ENCODE assay signal across 8 cellular contexts in genomic region chr1:39816431-39817090, GRCh38. TPM values are rescaled to one million over a fixed set of nuclear protein-coding genes. Genes with fewer than 3 reads are reported as not detected.
DNase-seq lines count a peak whose midpoint lies in the region; ATAC-seq, FAIRE-seq and TF ChIP-seq lines count a peak whose summit lies in the region.

No MANE protein-coding gene starts in this region.

- no peaks in the 10 kb centered on the region for H3K36me3 ChIP-seq in GM23338 (ENCODE audit: insufficient read depth)
- no peaks in the 10 kb centered on the region for H3K36me3 ChIP-seq in RWPE2 (ENCODE audit: low read depth)
- no peaks in the 10 kb centered on the region for H3K36me3 ChIP-seq in gastroesophageal sphincter
- H3K36me3 ChIP-seq in pancreas: no peaks in the 10 kb centered on the region

- no peak overlapping the region for H3K4me2 ChIP-seq in GM23338

- peaks cover 17% of the 10 kb centered on the region for H3K27me3 Mint-ChIP-seq in GM23338 (ENCODE audit: insufficient read depth, low read depth, poor library complexity)
- H3K27me3 Mint-ChIP-seq in activated naive CD4-positive, alpha-beta T cell treated with anti-CD3 and anti-CD28 coated beads, Interleukin-2, amount 10 ng/mL, durations not matched to agents 7 days and 5 days: peaks cover 44% of the 10 kb centered on the region

- no peaks in the 10 kb centered on the region for H3K36me3 Mint-ChIP-seq in GM23338 (ENCODE audit: low read depth)
- no peaks in the 10 kb centered on the region for H3K36me3 Mint-ChIP-seq in activated naive CD4-positive, alpha-beta T cell treated with anti-CD3 and anti-CD28 coated beads, Interleukin-2, amount 10 ng/mL, durations not matched to agents 7 days and 5 days

- CTCF ChIA-PET in activated naive CD4-positive, alpha-beta T cell treated with anti-CD3 and anti-CD28 coated beads, Interleukin-2, amount 10 ng/mL, durations not matched to agents 7 days and 5 days (lab: Charles Lee): interaction anchor here (0.7 to 6.6 kb wide), 16 partner anchors 29 to 218 kb away, joined by 3 to 72 read pairs (median 5); partner anchors contain the start of gene MYCL

- no peak overlapping the region for H3K4me3 Mint-ChIP-seq in GM23338
- peak overlapping the region; percentile 24 for H3K4me3 Mint-ChIP-seq in activated naive CD4-positive, alpha-beta T cell treated with anti-CD3 and anti-CD28 coated beads, Interleukin-2, amount 10 ng/mL, durations not matched to agents 7 days and 5 days

- no peaks in the 10 kb centered on the region for H3K9me3 Mint-ChIP-seq in GM23338
- H3K9me3 Mint-ChIP-seq in activated naive CD4-positive, alpha-beta T cell treated with anti-CD3 and anti-CD28 coated beads, Interleukin-2, amount 10 ng/mL, durations not matched to agents 7 days and 5 days: no peaks in the 10 kb centered on the region

- no peaks in the 10 kb centered on the region for H3F3A ChIP-seq in GM23338 (replicated peaks; ENCODE audit: low read depth)

- ATAC-seq in GM23338 (peak; percentile 88), RWPE2 (ENCODE audit: low read depth) (peak; percentile 80), gastroesophageal sphincter (peak; percentile 83), pancreas (peak; percentile 87 to 96 (median 92))

- intact Hi-C loops in pancreas (cut with DNase I): loop anchor here (2.0 to 10.0 kb wide), 5 partner anchors 86 to 158 kb away; partner anchors contain the start of gene MYCL (in 3 of the 3)

- H3K27me3 ChIP-seq in GM23338 (ENCODE audit: insufficient read depth): no peaks in the 10 kb centered on the region
- no peaks in the 10 kb centered on the region for H3K27me3 ChIP-seq in RWPE2 (ENCODE audit: insufficient read depth, poor library complexity, severe bottlenecking)
- H3K27me3 ChIP-seq in gastroesophageal sphincter: peaks cover 32% of the 10 kb centered on the region
- H3K27me3 ChIP-seq in pancreas: no peaks in the 10 kb centered on the region

- DNase-seq in GM03348 (ENCODE audit: low spot score) (peak; percentile 84), GM23338 (ENCODE audit: low spot score) (peak; percentile 79), LHCN-M2 (ENCODE audit: low read depth) (peak; percentile 97), RWPE2 (ENCODE audit: low spot score) (no peak), pancreas (peak in 5 of 6 donors; percentile 37 to 90 (median 75)), NCI-H1092 treated with DMSO at 0.1 percent for 48 hours (lab: John Stamatoyannopoulos, UW) (no peak)
- peak; percentile 67 for DNase-seq in activated naive CD4-positive, alpha-beta T cell treated with anti-CD3 and anti-CD28 coated beads, Interleukin-2, amount 10 ng/mL, durations not matched to agents 7 days and 5 days

- no peaks in the 10 kb centered on the region for H3K4me1 ChIP-seq in GM23338 (ENCODE audit: insufficient read depth)
- no peaks in the 10 kb centered on the region for H3K4me1 ChIP-seq in RWPE2 (ENCODE audit: insufficient read depth, poor library complexity, severe bottlenecking)
- H3K4me1 ChIP-seq in gastroesophageal sphincter: no peaks in the 10 kb centered on the region
- no peaks in the 10 kb centered on the region for H3K4me1 ChIP-seq in pancreas

- H4K20me1 ChIP-seq in GM23338 (replicated peaks; ENCODE audit: insufficient read depth): no peaks in the 10 kb centered on the region

- no peak for TF ChIP-seq POLR2A in gastroesophageal sphincter (IDR thresholded peaks at IDR 0.05)

- H3K9me3 ChIP-seq in RWPE2 (ENCODE audit: severe bottlenecking) (no peaks in the 10 kb centered on the region), gastroesophageal sphincter (no peaks in the 10 kb centered on the region), pancreas (no peaks in the 10 kb centered on the region)

- H3K4me3 ChIP-seq in GM23338 (no peak overlapping the region), RWPE2 (ENCODE audit: severe bottlenecking) (no peak overlapping the region), gastroesophageal sphincter (no peak overlapping the region), pancreas (no peak overlapping the region)

- 7 to 33% methylated on average over 3 to 7 of the region's 11 CpGs for WGBS in gastroesophageal sphincter (ENCODE audit: low coverage in 1 of 2), 2 donors
- 15 to 23% methylated on average over 10 to 11 of the region's 11 CpGs for WGBS in pancreas, 2 donors

- peak; percentile 53 for FAIRE-seq in pancreas (lab: Jason Lieb, UNC)

- no peak overlapping the region for H3K27ac ChIP-seq in GM23338 (ENCODE audit: low read depth)
- H3K27ac ChIP-seq in RWPE2 (ENCODE audit: poor library complexity, severe bottlenecking): no peak overlapping the region
- no peak overlapping the region for H3K27ac ChIP-seq in gastroesophageal sphincter
- no peak overlapping the region for H3K27ac ChIP-seq in pancreas

- no peaks in the 10 kb centered on the region for H3K79me2 ChIP-seq in GM23338 (replicated peaks; ENCODE audit: insufficient read depth)

- H3K27ac Mint-ChIP-seq in GM23338: no peak overlapping the region
- H3K27ac Mint-ChIP-seq in activated naive CD4-positive, alpha-beta T cell treated with anti-CD3 and anti-CD28 coated beads, Interleukin-2, amount 10 ng/mL, durations not matched to agents 7 days and 5 days: no peak overlapping the region

- H3K9me2 ChIP-seq in GM23338 (ENCODE audit: insufficient read depth): no peaks in the 10 kb centered on the region

- H2AFZ ChIP-seq in GM23338: no peak overlapping the region

- no peak for TF ChIP-seq EP300 in gastroesophageal sphincter (IDR thresholded peaks at IDR 0.05)

- TF ChIP-seq CTCF in GM23338 (conservative IDR thresholded peaks at IDR 0.05; ENCODE audit: low read depth in 2 of 2): peak; percentile 86 to 92
- TF ChIP-seq CTCF in RWPE2 (IDR thresholded peaks at IDR 0.05; ENCODE audit: poor library complexity, severe bottlenecking): peak; percentile 91
- TF ChIP-seq CTCF in gastroesophageal sphincter (IDR thresholded peaks at IDR 0.05): peak in 3 of 4 experiments; percentile 89 to 97 (median 91)
- TF ChIP-seq CTCF in pancreas (IDR thresholded peaks at IDR 0.05): peak; percentile 68 to 82 (median 74)

- peaks cover 6% of the 10 kb centered on the region; the same call in 2 of the 3 replicates for H3K4me1 Mint-ChIP-seq in GM23338
- H3K4me1 Mint-ChIP-seq in activated naive CD4-positive, alpha-beta T cell treated with anti-CD3 and anti-CD28 coated beads, Interleukin-2, amount 10 ng/mL, durations not matched to agents 7 days and 5 days: peaks cover 11% of the 10 kb centered on the region

TF ChIP-seq in GM23338, 12 proteins besides CTCF, POLR2A, EP300 and RAD21:
- TF ChIP-seq CREB1 (CRISPR knock-in tag; IDR thresholded peaks at IDR 0.05; ENCODE audit: low read depth) (peak; percentile 61), EZH2phosphoT487 (IDR thresholded peaks at IDR 0.05; ENCODE audit: unreplicated experiment) (no peak)
- TF ChIP-seq, protein P1, sequence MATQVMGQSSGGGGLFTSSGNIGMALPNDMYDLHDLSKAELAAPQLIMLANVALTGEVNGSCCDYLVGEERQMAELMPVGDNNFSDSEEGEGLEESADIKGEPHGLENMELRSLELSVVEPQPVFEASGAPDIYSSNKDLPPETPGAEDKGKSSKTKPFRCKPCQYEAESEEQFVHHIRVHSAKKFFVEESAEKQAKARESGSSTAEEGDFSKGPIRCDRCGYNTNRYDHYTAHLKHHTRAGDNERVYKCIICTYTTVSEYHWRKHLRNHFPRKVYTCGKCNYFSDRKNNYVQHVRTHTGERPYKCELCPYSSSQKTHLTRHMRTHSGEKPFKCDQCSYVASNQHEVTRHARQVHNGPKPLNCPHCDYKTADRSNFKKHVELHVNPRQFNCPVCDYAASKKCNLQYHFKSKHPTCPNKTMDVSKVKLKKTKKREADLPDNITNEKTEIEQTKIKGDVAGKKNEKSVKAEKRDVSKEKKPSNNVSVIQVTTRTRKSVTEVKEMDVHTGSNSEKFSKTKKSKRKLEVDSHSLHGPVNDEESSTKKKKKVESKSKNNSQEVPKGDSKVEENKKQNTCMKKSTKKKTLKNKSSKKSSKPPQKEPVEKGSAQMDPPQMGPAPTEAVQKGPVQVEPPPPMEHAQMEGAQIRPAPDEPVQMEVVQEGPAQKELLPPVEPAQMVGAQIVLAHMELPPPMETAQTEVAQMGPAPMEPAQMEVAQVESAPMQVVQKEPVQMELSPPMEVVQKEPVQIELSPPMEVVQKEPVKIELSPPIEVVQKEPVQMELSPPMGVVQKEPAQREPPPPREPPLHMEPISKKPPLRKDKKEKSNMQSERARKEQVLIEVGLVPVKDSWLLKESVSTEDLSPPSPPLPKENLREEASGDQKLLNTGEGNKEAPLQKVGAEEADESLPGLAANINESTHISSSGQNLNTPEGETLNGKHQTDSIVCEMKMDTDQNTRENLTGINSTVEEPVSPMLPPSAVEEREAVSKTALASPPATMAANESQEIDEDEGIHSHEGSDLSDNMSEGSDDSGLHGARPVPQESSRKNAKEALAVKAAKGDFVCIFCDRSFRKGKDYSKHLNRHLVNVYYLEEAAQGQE (IDR thresholded peaks at IDR 0.05; ENCODE audit: unreplicated experiment): no peak

RNA-seq across cellular contexts. Expression of gene BMP8B, which starts 27.9 kb away (rescaled TPM):
- total RNA-seq in GM23338 (2014; rRNA removed; shearing (Covaris generic)): 0.43 and 0.90 TPM in 2 replicates
- polyA plus RNA-seq in GM23338 (2016; fragmentation: Nextera tagmentation; extraction: Ambion mirVana): 0.16 and 0.17 TPM in 2 replicates
- 0.58 and 1.2 TPM in 2 replicates for total RNA-seq in LHCN-M2 (2014; rRNA removed)
- 0.78 TPM for polyA plus RNA-seq in LHCN-M2 (2012)
- 1 to 10 TPM; 2.0 to 4.5 (median 2.2) TPM for total RNA-seq in gastroesophageal sphincter
- 1 to 10 TPM; 2.4 to 6.4 (median 3.7) TPM for total RNA-seq in pancreas
- polyA plus RNA-seq in pancreas: 1 to 10 TPM; 1.4 to 3.0 TPM

RNA-seq across cellular contexts. Expression of gene OXCT2, which starts 45.4 kb away (rescaled TPM):
- total RNA-seq in GM23338 (2014; rRNA removed; shearing (Covaris generic)): 2.8 and 4.0 TPM in 2 replicates
- 1.1 and 1.4 TPM in 2 replicates for polyA plus RNA-seq in GM23338 (2016; fragmentation: Nextera tagmentation; extraction: Ambion mirVana)
- 0.58 and 0.69 TPM in 2 replicates for total RNA-seq in LHCN-M2 (2014; rRNA removed)
- 0.26 TPM for polyA plus RNA-seq in LHCN-M2 (2012)
- 1 to 10 TPM in 3 of 4 donors, under 1 TPM in 1; 0.49 to 2.6 (median 1.6) TPM for total RNA-seq in gastroesophageal sphincter
- total RNA-seq in pancreas: 1 to 10 TPM in 1 of 6 donors, under 1 TPM in 5; 0.55 to 2.2 (median 0.93) TPM
- 1 to 10 TPM; 1.7 to 2.3 TPM for polyA plus RNA-seq in pancreas

Comparison
In these comparisons a context has a peak if more than half of its experiments do, and no peak if none do; other contexts are left out.
1. DNase-seq: peak in GM03348 (single experiment), GM23338 (single experiment), LHCN-M2 (single experiment), activated naive CD4-positive, alpha-beta T cell treated with anti-CD3 and anti-CD28 coated beads, Interleukin-2, amount 10 ng/mL, durations not matched to agents 7 days and 5 days (single experiment) and pancreas (5 of 6); none in RWPE2 (single experiment) and NCI-H1092 treated with DMSO at 0.1 percent for 48 hours (single experiment).
2. Peak in every context shown above with its lines, with median percentiles within 50 percentile points of each other: ATAC-seq and CTCF ChIP-seq.